10 cellular contexts compared by ENCODE assay signal in genomic region chr3:149532463-149533180, GRCh38. TPM values are rescaled to one million over a fixed set of nuclear protein-coding genes. Genes with fewer than 3 reads are reported as not detected.
DNase-seq lines count a peak whose midpoint lies in the region; ATAC-seq and TF ChIP-seq lines count a peak whose summit lies in the region.
"Had no signal": no experiment of that assay in that cellular context is flagged by ENCODE, and none has a peak within 500 bp of the region (broad histone marks: within the 10 kb centered on the region; RNA-seq: fewer than 3 reads in every experiment).

No MANE protein-coding gene starts in this region.

- no peak overlapping the region for H3K56ac ChIP-seq in H9 (ENCODE audit: insufficient read length, low read depth, low read length)

- no peak overlapping the region for H3K4me3 Mint-ChIP-seq in H9

- H2BK5ac ChIP-seq in H9 (ENCODE audit: insufficient read length, low read length) = no peak overlapping the region
- no peak overlapping the region for H2BK5ac ChIP-seq in trophoblast cell (ENCODE audit: low read depth, low read length, poor library complexity)

- H3K4me1 ChIP-seq in H9 (ENCODE audit: insufficient read depth, low read length) (peaks cover 2% of the 10 kb centered on the region; the same call in 1 of the 2 replicates), trophoblast cell (ENCODE audit: control insufficient read depth in 1 of 2, insufficient read depth in 2 of 2, low read length in 2 of 2) (peaks cover 5 to 16% of the 10 kb centered on the region in 2 experiments), left lung (peaks cover 32 to 45% of the 10 kb centered on the region in 2 donors)

- no peak overlapping the region for H3K4me2 ChIP-seq in H9 (ENCODE audit: insufficient read depth, insufficient read length, low read length)
- H3K4me2 ChIP-seq in trophoblast cell (ENCODE audit: low read length) = no peak overlapping the region

- H2BK20ac ChIP-seq in H9 (ENCODE audit: low read depth, low read length, poor library complexity, severe bottlenecking) = no peak overlapping the region

- no peak overlapping the region for H3T11ph ChIP-seq in H9 (ENCODE audit: low read length)

- no peak overlapping the region for H3K14ac ChIP-seq in H9 (ENCODE audit: insufficient read depth, low read length)
- peak overlapping the region; percentile 35 for H3K14ac ChIP-seq in trophoblast cell (ENCODE audit: low read length)

- no peak overlapping the region for H2BK15ac ChIP-seq in H9 (ENCODE audit: low read depth, low read length)

- no CpG with 5 or more reads among the region's 9 CpGs for WGBS in H9 (ENCODE audit: extremely low coverage, insufficient read length, low lambda C conversion rate)
- WGBS in trophoblast cell (ENCODE audit: extremely low coverage, insufficient coverage, insufficient read length) = no CpG with 5 or more reads among the region's 9 CpGs

- H3K9me3 ChIP-seq in H9 (ENCODE audit: control insufficient read depth, low read depth, low read length) (no peaks in the 10 kb centered on the region), trophoblast cell (ENCODE audit: insufficient read depth, low read depth, low read length) (no peaks in the 10 kb centered on the region), left lung (no peaks in the 10 kb centered on the region)

- no peak for TF ChIP-seq CTCF in GM12865 (IDR thresholded peaks at IDR 0.05; ENCODE audit: insufficient read depth, low read depth, low read length, missing control alignments)
- TF ChIP-seq CTCF in H9 (conservative IDR thresholded peaks at IDR 0.05) = no peak
- no peak for TF ChIP-seq CTCF in left lung (IDR thresholded peaks at IDR 0.05)

- no peak overlapping the region for H2AK5ac ChIP-seq in H9 (ENCODE audit: insufficient read length, low read length)
- H2AK5ac ChIP-seq in trophoblast cell (ENCODE audit: low read length) = peak overlapping the region; percentile 23

- no peak overlapping the region for H3K4ac ChIP-seq in H9 (ENCODE audit: low read depth, low read length)
- H3K4ac ChIP-seq in trophoblast cell (ENCODE audit: low read depth, low read length) = peak overlapping the region; percentile 17

- H3K36me3 Mint-ChIP-seq in H9 (ENCODE audit: insufficient read depth in 1 of 3, low read depth in 3 of 3) = no peaks in the 10 kb centered on the region

- no peak for ATAC-seq in left lung

- H3K79me2 ChIP-seq in H9 (ENCODE audit: insufficient read depth, low read length) (no peaks in the 10 kb centered on the region), trophoblast cell (ENCODE audit: control insufficient read depth, insufficient read depth, low read length, poor library complexity) (peaks cover 3% of the 10 kb centered on the region)

- no peaks in the 10 kb centered on the region for H3K9me3 Mint-ChIP-seq in H9

- H3K27me3 ChIP-seq in H9 (ENCODE audit: insufficient read depth, low read length) (no peaks in the 10 kb centered on the region), trophoblast cell (ENCODE audit: insufficient read depth, low read length) (no peaks in the 10 kb centered on the region), left lung (no peaks in the 10 kb centered on the region)

- peak overlapping the region; percentile 19 to 71 (median 46); a peak in 5 of 7 replicates for H3K27ac Mint-ChIP-seq in H9

- H4K20me1 ChIP-seq in H9 (ENCODE audit: control insufficient read depth, insufficient read depth, insufficient read length) = no peaks in the 10 kb centered on the region

- intact Hi-C loops in left lung (cut with DNase I) = no loop called here

- H3K79me1 ChIP-seq in H9 (ENCODE audit: insufficient read depth, low read depth, low read length, poor library complexity, severe bottlenecking) = no peaks in the 10 kb centered on the region
- H3K79me1 ChIP-seq in trophoblast cell (ENCODE audit: low read length) = peaks cover 4% of the 10 kb centered on the region

- H2BK120ac ChIP-seq in H9 (ENCODE audit: low read depth, low read length, poor library complexity, severe bottlenecking) (no peak overlapping the region), trophoblast cell (ENCODE audit: insufficient read depth, low read length, poor library complexity) (peak overlapping the region; percentile 31)

- no peak overlapping the region for H4K5ac ChIP-seq in H9 (ENCODE audit: insufficient read length, low read depth, low read length)

- H3K18ac ChIP-seq in H9 (ENCODE audit: insufficient read length, low read depth, low read length) (no peak overlapping the region), trophoblast cell (ENCODE audit: low read length) (peak overlapping the region; percentile 5)

- H2BK12ac ChIP-seq in H9 (ENCODE audit: insufficient read length, low read depth, low read length) (no peak overlapping the region), trophoblast cell (ENCODE audit: low read length) (peak overlapping the region; percentile 51)

- H3K23ac ChIP-seq in H9 (ENCODE audit: insufficient read length, low read depth, low read length) (no peak overlapping the region), trophoblast cell (ENCODE audit: low read length) (no peak overlapping the region)

- no peak overlapping the region for H4K12ac ChIP-seq in trophoblast cell (ENCODE audit: low read depth, low read length)

- H4K8ac ChIP-seq in H9 (replicated peaks; ENCODE audit: insufficient read length, low read depth, low read length) (no peak overlapping the region), trophoblast cell (ENCODE audit: low read depth, low read length) (peak overlapping the region; percentile 2)

- no peaks in the 10 kb centered on the region for H3K27me3 Mint-ChIP-seq in H9 (ENCODE audit: low read depth)

- H3K9ac ChIP-seq in H9 (ENCODE audit: extremely low read depth, insufficient read length, low read length) (no peak overlapping the region), trophoblast cell (ENCODE audit: low read length) (peak overlapping the region; percentile 41)

- peaks cover 0 to 4% of the 10 kb centered on the region in 2 experiments for H3K36me3 ChIP-seq in trophoblast cell (ENCODE audit: control insufficient read depth in 1 of 2, insufficient read depth in 2 of 2, low read length in 2 of 2)
- no peaks in the 10 kb centered on the region for H3K36me3 ChIP-seq in left lung

- DNase-seq in GM12865 (ENCODE audit: low read depth) = peak; percentile 18
- DNase-seq in H9 = no peak
- DNase-seq in caudate nucleus (lab: John Stamatoyannopoulos, UW) = peak in 3 of 61 donors; percentile 3 to 17 (median 10)
- DNase-seq in trophoblast cell = no peak
- DNase-seq in left lung = no peak
- DNase-seq in stimulated activated CD4-positive, alpha-beta T cell treated with anti-CD3 and anti-CD28 coated beads, Interleukin-2, amount 100 ng/mL, for 48 hours = no peak
- DNase-seq in HT-29 (ENCODE audit: low spot score) = no peak
- no peak for DNase-seq in DMS53 (lab: John Stamatoyannopoulos, UW)
- DNase-seq: GDM1, NCI-H1417 treated with DMSO at 0.1 percent for 48 hours had no signal

- H3K27ac ChIP-seq in H9 (ENCODE audit: insufficient read length, low read depth, low read length) (no peak overlapping the region), caudate nucleus (ENCODE audit: low read depth, low read length) (peak overlapping the region; percentile 48), trophoblast cell (ENCODE audit: low read depth, low read length) (no peak overlapping the region), left lung (peak overlapping the region in 1 of 2 donors; percentile 0)

- H4K91ac ChIP-seq in H9 (ENCODE audit: insufficient read length, low read depth, low read length) (no peak overlapping the region), trophoblast cell (ENCODE audit: low read depth, low read length) (no peak overlapping the region)

- peaks cover 39 to 44% of the 10 kb centered on the region in 2 experiments for H3K4me1 Mint-ChIP-seq in H9

- peak overlapping the region; percentile 22; the same call in 1 of the 2 replicates for H3K4me3 ChIP-seq in GM12865 (ENCODE audit: low read depth, low read length)
- H3K4me3 ChIP-seq in trophoblast cell (ENCODE audit: low read depth, low read length) = no peak overlapping the region
- H3K4me3 ChIP-seq in left lung = peak overlapping the region in 1 of 2 donors; percentile 5

- H3K23me2 ChIP-seq in H9 (ENCODE audit: insufficient read length, low read depth, low read length, poor library complexity, severe bottlenecking) = no peaks in the 10 kb centered on the region

- H2AFZ ChIP-seq in H9 (ENCODE audit: low read length) = no peak overlapping the region
- peak overlapping the region; percentile 38 for H2AFZ ChIP-seq in trophoblast cell (ENCODE audit: insufficient read depth, low read length, poor library complexity)

RNA-seq across cellular contexts. Expression of gene TM4SF4, which starts 58.1 kb away (rescaled TPM):
- not detected in 2 replicates for total RNA-seq in H9 (2021)
- polyA plus RNA-seq in trophoblast cell (2013) = not detected in 2 replicates
- total RNA-seq in left lung = 1 to 10 TPM; 1.3 to 2.0 TPM
- 903 and 981 TPM in 2 replicates for total RNA-seq in HT-29 (2014; rRNA removed; shearing (Covaris generic))

Comparison
In these comparisons a context has a peak if more than half of its experiments do, and no peak if none do; other contexts are left out.
1. RNA of gene TM4SF4, which starts 58.1 kb away (total RNA-seq): 903 to 981 TPM in HT-29; 1.3 to 2.0 TPM in left lung and not detected in H9; every median in the first group is over 100 times any median in the second.